12 cellular contexts compared by ENCODE assay signal in the genomic region with DNA sequence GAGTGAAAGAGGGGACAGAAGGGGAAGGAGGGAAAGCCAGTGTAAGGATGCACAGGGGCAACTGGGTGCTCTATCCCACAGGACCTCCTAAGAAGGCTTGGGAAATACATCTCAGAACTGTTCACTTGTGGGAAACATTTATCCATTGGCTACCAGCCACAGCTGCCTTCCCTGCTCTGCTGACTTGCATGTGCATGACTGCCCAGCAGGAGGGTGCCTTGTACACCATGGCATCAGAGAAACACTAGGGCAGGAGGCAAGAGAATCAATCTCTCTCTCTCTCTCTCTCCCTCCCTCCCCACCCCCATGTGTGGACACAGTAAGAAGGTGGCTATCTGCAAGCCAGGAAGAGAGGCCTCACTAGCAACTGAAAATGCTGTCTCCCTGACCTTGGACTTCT.
DNase-seq lines count a peak whose midpoint lies in the region; ATAC-seq, FAIRE-seq and TF ChIP-seq lines count a peak whose summit lies in the region.
"Had no signal": no experiment of that assay in that cellular context is flagged by ENCODE, and none has a peak within 500 bp of the region (broad histone marks: within the 10 kb centered on the region; RNA-seq: fewer than 3 reads in every experiment).

No MANE protein-coding gene starts in this region.

- intact Hi-C loops in GM12878 (cut with micrococcal nuclease; ENCODE audit: unreplicated experiment): no loop called here
- intact Hi-C loops in lower leg skin (cut with DNase I; ENCODE audit: low total_unique reads): loop anchor here (5.0 to 10.0 kb wide), 2 partner anchors 259 to 992 kb away; no protein-coding TSS in a partner anchor

- H3K79me2 ChIP-seq in SK-N-SH (ENCODE audit: insufficient read depth) (no peaks in the 10 kb centered on the region), GM12878 (ENCODE audit: control insufficient read depth, insufficient read depth, low read length) (0 out of 2 replicates have a peak, but pooled peaks cover under 1% of the 10 kb centered on the region)

- CTCF ChIA-PET in SK-N-SH (lab: Yijun Ruan, JAX) (interaction anchor here (0.7 to 5.3 kb wide), 7 partner anchors 18 to 304 kb away, joined by 3 to 29 read pairs (median 18); partner anchors contain the start of gene PXYLP1), GM12878 (lab: Yijun Ruan, JAX) (interaction anchor here (0.8 to 20.6 kb wide), 28 partner anchors 7 to 436 kb away, joined by 3 to 642 read pairs (median 5); partner anchors contain the start of gene PXYLP1)

- no peak overlapping the region for H3K4me3 Mint-ChIP-seq in nephron progenitor cell

- no TSS peak for BruUV-seq in GM12878 (replicated peaks; lab: Mats Ljungman, UMichigan)

- H3K9me2 ChIP-seq in SK-N-SH: no peaks in the 10 kb centered on the region

- RAD21 ChIA-PET in GM12878 (lab: Charles Lee; ENCODE audit: unreplicated experiment): interaction anchor here (0.5 to 11.1 kb wide), 12 partner anchors 23 to 262 kb away, joined by 3 to 164 read pairs (median 6); no protein-coding TSS in a partner anchor

- H3K4me2 ChIP-seq in SK-N-SH: no peak overlapping the region
- no peak overlapping the region for H3K4me2 ChIP-seq in GM12878 (ENCODE audit: control insufficient read depth, insufficient read depth)

- POLR2A ChIA-PET in SK-N-SH (lab: Yijun Ruan, JAX): interaction anchor here (0.7 kb wide), 1 partner anchor 189 kb away, joined by 6 read pairs; no protein-coding TSS in a partner anchor
- POLR2A ChIA-PET in GM12878 (lab: Charles Lee): interaction anchor here (0.6 to 2.4 kb wide), 3 partner anchors 23 to 147 kb away, joined by 4 to 8 read pairs (median 6); no protein-coding TSS in a partner anchor

- H3K4me1 ChIP-seq in SK-N-SH (ENCODE audit: control insufficient read depth in 1 of 2, insufficient read depth in 2 of 2, low read depth in 1 of 2, low read length in 1 of 2): no peaks in the 10 kb centered on the region; a peak in 1 of 4 replicates
- peaks cover 10% of the 10 kb centered on the region for H3K4me1 ChIP-seq in GM12878 (ENCODE audit: control insufficient read depth, insufficient read depth, low read length)

- no peak overlapping the region for H2AFZ ChIP-seq in SK-N-SH (ENCODE audit: low read depth)
- H2AFZ ChIP-seq in GM12878 (ENCODE audit: control insufficient read depth, low read depth, low read length): no peak overlapping the region

- no peaks in the 10 kb centered on the region for H3F3A ChIP-seq in SK-N-SH (replicated peaks; ENCODE audit: insufficient read depth)

- SMC1A ChIA-PET in GM12878 (lab: Charles Lee; ENCODE audit: uncharacterized antibody, unreplicated experiment): interaction anchor here (0.7 to 17.9 kb wide), 15 partner anchors 8 to 255 kb away, joined by 3 to 405 read pairs (median 4); no protein-coding TSS in a partner anchor

- TF ChIP-seq RAD21 in SK-N-SH (IDR thresholded peaks at IDR 0.05; ENCODE audit: low read length) (no peak), GM12878 (IDR thresholded peaks at IDR 0.05; ENCODE audit: insufficient read depth, low read depth, low read length) (no peak)

- no peak for TF ChIP-seq POLR2A in GM12878 (IDR thresholded peaks at IDR 0.05; ENCODE audit: low read depth, low read length)
- TF ChIP-seq POLR2A in lower leg skin (IDR thresholded peaks at IDR 0.05): no peak

- TF ChIP-seq EP300 in SK-N-SH (IDR thresholded peaks at IDR 0.05; ENCODE audit: borderline replicate concordance in 1 of 2, low read depth in 1 of 2, low read length in 1 of 2) (no peak), GM12878 (IDR thresholded peaks at IDR 0.05; ENCODE audit: borderline replicate concordance in 1 of 2, control insufficient read depth in 1 of 2, low read depth in 2 of 2, low read length in 2 of 2) (no peak)

- no peak for DNase-seq in SK-N-SH
- peak; percentile 14 for DNase-seq in KBM-7
- DNase-seq in GM12878 (ENCODE audit: low read depth, low spot score): no peak
- DNase-seq in nephron progenitor cell: no peak
- no peak for DNase-seq in GM13976 (ENCODE audit: low spot score)
- no peak for DNase-seq in OCI-M2 (lab: John Stamatoyannopoulos, UW; ENCODE audit: unreplicated experiment)
- no peak for DNase-seq in lower leg skin (ENCODE audit: low spot score in 2 of 2)
- DNase-seq: activated gamma-delta T cell treated with Interleukin-2 at 50 U/mL for 16 hours; CD4-positive, alpha-beta memory T cell had no signal

- H3K27me3 Mint-ChIP-seq in nephron progenitor cell (ENCODE audit: low read depth, poor library complexity): peaks cover 6% of the 10 kb centered on the region
- H3K27me3 Mint-ChIP-seq: CD4-positive, alpha-beta memory T cell had no signal

- no peak overlapping the region for H3K9ac ChIP-seq in SK-N-SH
- no peak overlapping the region for H3K9ac ChIP-seq in GM12878 (ENCODE audit: control insufficient read depth, insufficient read depth, low read length)

- peak overlapping the region; percentile 8 for H3K27ac Mint-ChIP-seq in nephron progenitor cell

- in situ Hi-C loops in KBM-7 (cut with MboI; ENCODE audit: low pct_unique_long_range_greater_than_20kb, low sequenced_read_pairs) (no loop called here), GM12878 (cut with MboI) (loop anchor here (5.0 to 10.0 kb wide), 3 partner anchors 147 to 339 kb away; no protein-coding TSS in a partner anchor), GM13976 (cut with MboI; ENCODE audit: low sequenced_read_pairs, unreplicated experiment) (loop anchor here (5.0 to 10.0 kb wide), 2 partner anchors 147 to 249 kb away; no protein-coding TSS in a partner anchor)

- H3K4me3 ChIP-seq in SK-N-SH (ENCODE audit: low read depth in 2 of 2, low read length in 1 of 2): no peak overlapping the region
- no peak overlapping the region for H3K4me3 ChIP-seq in GM12878
- no peak overlapping the region for H3K4me3 ChIP-seq in lower leg skin (ENCODE audit: low read depth, poor library complexity, severe bottlenecking)
- H3K4me3 ChIP-seq: gastroesophageal sphincter had no signal

- H3K27ac ChIP-seq in SK-N-SH (ENCODE audit: low read depth in 2 of 2, low read length in 1 of 2) (no peak overlapping the region), GM12878 (ENCODE audit: control insufficient read depth, insufficient read depth) (no peak overlapping the region)
- H3K27ac ChIP-seq: gastroesophageal sphincter, neutrophil had no signal

- H3K9me3 Mint-ChIP-seq in nephron progenitor cell: peaks cover 12% of the 10 kb centered on the region
- H3K9me3 Mint-ChIP-seq: CD4-positive, alpha-beta memory T cell had no signal

- TF ChIP-seq CTCF in SK-N-SH (IDR thresholded peaks at IDR 0.05) (no peak), GM12878 (IDR thresholded peaks at IDR 0.05 in 2 of 3, conservative IDR thresholded peaks at IDR 0.05 in 1 of 3; ENCODE audit: control insufficient read depth in 2 of 3, extremely low read depth in 1 of 3, insufficient read depth in 1 of 3, low read depth in 3 of 3, low read length in 3 of 3) (peak; percentile 9 to 17 (median 15); a peak in 2 of 6 replicates), nephron progenitor cell (IDR thresholded peaks at IDR 0.05) (no peak), GM13976 (IDR thresholded peaks at IDR 0.05; ENCODE audit: borderline replicate concordance, control extremely low read depth, extremely low read depth, insufficient read depth, missing control alignments) (no peak), lower leg skin (IDR thresholded peaks at IDR 0.05) (no peak)

- no peaks in the 10 kb centered on the region for H3K27me3 ChIP-seq in SK-N-SH (ENCODE audit: insufficient read depth)
- no peaks in the 10 kb centered on the region for H3K27me3 ChIP-seq in GM12878 (replicated peaks in 1 of 2; ENCODE audit: control insufficient read depth in 2 of 2, insufficient read depth in 2 of 2, low read length in 1 of 2)
- H3K27me3 ChIP-seq: gastroesophageal sphincter, neutrophil had no signal

- H3K36me3 ChIP-seq in SK-N-SH (replicated peaks in 1 of 2; ENCODE audit: control insufficient read depth in 1 of 2, insufficient read depth in 2 of 2, low read length in 1 of 2) (no peaks in the 10 kb centered on the region), GM12878 (ENCODE audit: control insufficient read depth in 2 of 2, insufficient read depth in 2 of 2, low read length in 1 of 2) (no peaks in the 10 kb centered on the region)
- H3K36me3 ChIP-seq: gastroesophageal sphincter, neutrophil had no signal

- FAIRE-seq in GM12878 (lab: Jason Lieb, UNC): no peak

- ATAC-seq in SK-N-SH treated with all-trans-retinoic acid at 6 μM for 48 hours (peak; percentile 77), GM12878 (peak; percentile 56)
- ATAC-seq: gastroesophageal sphincter had no signal

- H3K9me3 ChIP-seq in SK-N-SH (no peaks in the 10 kb centered on the region), GM12878 (replicated peaks; ENCODE audit: control insufficient read depth, insufficient read depth, low read length) (no peaks in the 10 kb centered on the region)
- H3K9me3 ChIP-seq: gastroesophageal sphincter, neutrophil had no signal

- H3K4me1 Mint-ChIP-seq in nephron progenitor cell: peaks cover 2% of the 10 kb centered on the region

- peaks cover 8% of the 10 kb centered on the region for H3K36me3 Mint-ChIP-seq in nephron progenitor cell (ENCODE audit: low read depth)
- H3K36me3 Mint-ChIP-seq: CD4-positive, alpha-beta memory T cell had no signal

- H4K20me1 ChIP-seq in SK-N-SH (ENCODE audit: insufficient read depth) (no peaks in the 10 kb centered on the region), GM12878 (ENCODE audit: control insufficient read depth, insufficient read depth) (no peaks in the 10 kb centered on the region)

TF ChIP-seq in SK-N-SH treated with all-trans-retinoic acid at 6 μM for 48 hours, 23 proteins besides CTCF, POLR2A, EP300 and RAD21 (continues in another document):
- TF ChIP-seq ZNF565 (CRISPR knock-in tag; conservative IDR thresholded peaks at IDR 0.05; ENCODE audit: low read depth) (no peak), ZFP30 (CRISPR knock-in tag; IDR thresholded peaks at IDR 0.05) (no peak), CSDC2 (CRISPR knock-in tag; IDR thresholded peaks at IDR 0.05) (no peak), ZFP3 (CRISPR knock-in tag; IDR thresholded peaks at IDR 0.05) (no peak)

TF ChIP-seq in SK-N-SH, 30 proteins besides CTCF, POLR2A, EP300 and RAD21:
- TF ChIP-seq NRF1 (IDR thresholded peaks at IDR 0.05; ENCODE audit: low read depth, low read length) (no peak), CHD2 (IDR thresholded peaks at IDR 0.05; ENCODE audit: low read length, partially characterized antibody) (no peak), TEAD4 (IDR thresholded peaks at IDR 0.05; ENCODE audit: borderline replicate concordance, insufficient read depth) (no peak)

TF ChIP-seq in GM12878, 131 proteins besides CTCF, POLR2A, EP300 and RAD21 (continues in another document):
- no peak for TF ChIP-seq NR2C2 (IDR thresholded peaks at IDR 0.05; ENCODE audit: borderline replicate concordance, control insufficient read depth, insufficient read length, low read depth)
- no peak for TF ChIP-seq CREB1 (IDR thresholded peaks at IDR 0.05; ENCODE audit: low read depth)
- no peak for TF ChIP-seq MEF2B (IDR thresholded peaks at IDR 0.05; ENCODE audit: partially characterized antibody, poor library complexity, severe bottlenecking)
- TF ChIP-seq JUNB (IDR thresholded peaks at IDR 0.05): no peak
- no peak for TF ChIP-seq BRCA1 (IDR thresholded peaks at IDR 0.05; ENCODE audit: low read depth, low read length)
- TF ChIP-seq LARP7 (IDR thresholded peaks at IDR 0.05): no peak
- no peak for TF ChIP-seq RB1 (IDR thresholded peaks at IDR 0.05; ENCODE audit: borderline replicate concordance)
- TF ChIP-seq HDAC2 (IDR thresholded peaks at IDR 0.05): no peak
- TF ChIP-seq POLR2AphosphoS2 (IDR thresholded peaks at IDR 0.05; ENCODE audit: low read depth, low read length): no peak

Comparison
In these comparisons a context has a peak if more than half of its experiments do, and no peak if none do; other contexts are left out.
1. CTCF ChIP-seq: peak in GM12878 (3 of 3); none in SK-N-SH (single experiment), nephron progenitor cell (single experiment), GM13976 (single experiment) and lower leg skin (0 of 3).